ENCODE assay signal across 6 cellular contexts in the genomic region with DNA sequence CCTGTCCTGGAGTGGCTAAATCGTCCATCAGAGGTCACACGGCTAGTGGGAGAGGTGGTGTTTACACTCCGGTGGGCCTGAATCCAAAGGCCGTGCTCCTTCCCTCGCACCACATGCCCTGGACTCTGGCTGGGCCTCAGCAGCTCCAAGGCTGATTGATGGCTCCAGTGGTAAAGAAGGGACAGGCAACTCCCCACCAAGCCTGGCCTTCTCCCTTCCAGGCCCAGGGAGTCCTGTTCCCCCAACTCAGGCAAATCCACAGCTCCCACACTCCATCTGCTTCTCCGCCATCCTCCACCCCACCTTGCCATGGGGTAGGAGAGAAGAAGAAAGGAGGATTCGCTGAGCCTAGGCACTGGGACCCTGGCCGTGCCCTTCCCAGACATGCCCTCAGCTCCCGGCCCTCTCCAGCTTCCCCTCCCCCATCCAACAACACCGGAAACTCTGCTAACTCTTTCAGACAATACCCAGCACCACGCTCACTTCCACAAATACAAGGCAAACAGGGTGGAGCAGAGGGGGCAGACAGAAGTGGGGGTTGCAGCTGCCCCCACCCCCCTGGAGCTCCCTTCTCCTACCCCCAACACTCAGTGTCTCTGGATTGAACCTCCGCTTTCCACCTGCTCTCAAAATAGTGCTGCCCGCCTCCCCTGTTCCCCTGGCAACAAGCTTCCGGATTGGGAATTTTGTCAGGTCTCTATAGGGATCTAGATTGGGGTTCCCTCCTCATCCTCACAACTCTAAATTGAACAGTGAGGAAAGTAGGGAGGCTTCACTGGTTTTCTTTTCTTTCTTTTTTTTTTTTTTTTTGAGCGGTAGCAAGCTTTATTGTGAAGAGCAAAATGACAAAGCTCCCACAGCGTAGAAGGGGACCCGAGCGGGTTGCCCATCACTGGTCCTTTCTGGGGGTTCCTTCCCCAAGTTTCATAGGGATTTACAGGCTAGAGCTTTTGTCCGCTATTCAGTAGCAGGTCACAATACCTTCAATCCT. TPM values are rescaled to one million over a fixed set of nuclear protein-coding genes. Genes with fewer than 3 reads are reported as not detected.
A peak's percentile ranks its signal among the peaks of the same experiment; 100 is the strongest.
DNase-seq lines count a peak whose midpoint lies in the region; ATAC-seq and TF ChIP-seq lines count a peak whose summit lies in the region.

No MANE protein-coding gene starts in this region.

- H3K4me1 Mint-ChIP-seq in H9, result peaks cover 46 to 57% of the 10 kb centered on the region in 2 experiments

- H3K27me3 Mint-ChIP-seq in H9 (ENCODE audit: low read depth), result no peaks in the 10 kb centered on the region

- H4K8ac ChIP-seq in H9 (replicated peaks; ENCODE audit: insufficient read length, low read depth, low read length), result no peak overlapping the region

- TF ChIP-seq CTCF in H9 (conservative IDR thresholded peaks at IDR 0.05), result no peak

- WGBS in H9 (ENCODE audit: extremely low coverage, insufficient read length, low lambda C conversion rate), result no CpG with 5 or more reads among the region's 19 CpGs

- H4K5ac ChIP-seq in H9 (ENCODE audit: insufficient read length, low read depth, low read length), result no peak overlapping the region

- peak overlapping the region; percentile 9 for H3K9ac ChIP-seq in H9 (ENCODE audit: extremely low read depth, insufficient read length, low read length)
- H3K9ac ChIP-seq in muscle layer of colon (ENCODE audit: low read length), result no peak overlapping the region

- no peaks in the 10 kb centered on the region for H3K9me3 Mint-ChIP-seq in H9

- H3K36me3 ChIP-seq in muscle layer of colon (ENCODE audit: insufficient read depth, low read length), result peaks cover 56% of the 10 kb centered on the region

- peak overlapping the region in 1 of 2 experiments; percentile 17; a peak in 2 of 5 replicates for H3K4me3 Mint-ChIP-seq in H9

- H3K36me3 Mint-ChIP-seq in H9 (ENCODE audit: insufficient read depth in 1 of 3, low read depth in 3 of 3), result peaks cover 33 to 74% (median 68%) of the 10 kb centered on the region in 3 experiments

- H3K14ac ChIP-seq in H9 (ENCODE audit: insufficient read depth, low read length), result peak overlapping the region; percentile 42; the same call in 1 of the 2 replicates

- peaks cover 18% of the 10 kb centered on the region for H3K4me1 ChIP-seq in H9 (ENCODE audit: insufficient read depth, low read length)
- peaks cover 51% of the 10 kb centered on the region for H3K4me1 ChIP-seq in muscle layer of colon (ENCODE audit: insufficient read depth, low read length)

- ATAC-seq in HG03442 (IDR thresholded peaks at IDR 0.05; ENCODE audit: unreplicated experiment), result no peak

- H3K27ac Mint-ChIP-seq in H9, result peak overlapping the region; percentile 68 to 90 (median 83)

- peaks cover 9% of the 10 kb centered on the region for H3K79me2 ChIP-seq in H9 (ENCODE audit: insufficient read depth, low read length)

- no peak overlapping the region for H3K23ac ChIP-seq in H9 (ENCODE audit: insufficient read length, low read depth, low read length)

- no peak overlapping the region for H3K56ac ChIP-seq in H9 (ENCODE audit: insufficient read length, low read depth, low read length)

- H2BK15ac ChIP-seq in H9 (ENCODE audit: low read depth, low read length), result no peak overlapping the region

- H3K23me2 ChIP-seq in H9 (ENCODE audit: insufficient read length, low read depth, low read length, poor library complexity, severe bottlenecking), result no peaks in the 10 kb centered on the region

- H3K27me3 ChIP-seq in H9 (ENCODE audit: insufficient read depth, low read length) (no peaks in the 10 kb centered on the region), muscle layer of colon (ENCODE audit: control insufficient read depth in 1 of 2, insufficient read depth in 2 of 2, low read length in 2 of 2) (no peaks in the 10 kb centered on the region)

- no peak overlapping the region for H2BK5ac ChIP-seq in H9 (ENCODE audit: insufficient read length, low read length)

- no peak overlapping the region for H2BK120ac ChIP-seq in H9 (ENCODE audit: low read depth, low read length, poor library complexity, severe bottlenecking)

- H4K20me1 ChIP-seq in H9 (ENCODE audit: control insufficient read depth, insufficient read depth, insufficient read length), result peaks cover 3% of the 10 kb centered on the region

- no peaks in the 10 kb centered on the region for H3K9me3 ChIP-seq in H9 (ENCODE audit: control insufficient read depth, low read depth, low read length)
- no peaks in the 10 kb centered on the region for H3K9me3 ChIP-seq in muscle layer of colon (ENCODE audit: low read length)

- peak overlapping the region; percentile 40 for H3K4me2 ChIP-seq in H9 (ENCODE audit: insufficient read depth, insufficient read length, low read length)

- no peak for DNase-seq in H9
- DNase-seq in DMS53 treated with DMSO at 0.1 percent for 48 hours (lab: John Stamatoyannopoulos, UW; ENCODE audit: unreplicated experiment), result no peak
- no peak for DNase-seq in activated CD4-positive, alpha-beta T cell treated with anti-CD3 and anti-CD28 coated beads for 4 hours

- no peak overlapping the region for H4K91ac ChIP-seq in H9 (ENCODE audit: insufficient read length, low read depth, low read length)

- peaks cover 3% of the 10 kb centered on the region for H3K79me1 ChIP-seq in H9 (ENCODE audit: insufficient read depth, low read depth, low read length, poor library complexity, severe bottlenecking)

- H3K4ac ChIP-seq in H9 (ENCODE audit: low read depth, low read length), result no peak overlapping the region

- H3T11ph ChIP-seq in H9 (ENCODE audit: low read length), result no peak overlapping the region

- H3K4me3 ChIP-seq in muscle layer of colon (ENCODE audit: low read depth in 1 of 2, low read length in 2 of 2), result peak overlapping the region in 1 of 2 donors; percentile 24

- H3K27ac ChIP-seq in H9 (ENCODE audit: insufficient read length, low read depth, low read length) (no peak overlapping the region), angular gyrus (ENCODE audit: low read depth, low read length) (peak overlapping the region; percentile 94), muscle layer of colon (ENCODE audit: low read depth, low read length) (peak overlapping the region; percentile 20)

- peak overlapping the region; percentile 59 for H3K18ac ChIP-seq in H9 (ENCODE audit: insufficient read length, low read depth, low read length)

- H2BK20ac ChIP-seq in H9 (ENCODE audit: low read depth, low read length, poor library complexity, severe bottlenecking), result no peak overlapping the region

- H2BK12ac ChIP-seq in H9 (ENCODE audit: insufficient read length, low read depth, low read length), result no peak overlapping the region

- H2AK5ac ChIP-seq in H9 (ENCODE audit: insufficient read length, low read length), result no peak overlapping the region

- no peak overlapping the region for H2AFZ ChIP-seq in H9 (ENCODE audit: low read length)

RNA-seq across cellular contexts. Expression of gene ARHGEF2, which starts 10.6 kb away (rescaled TPM):
- total RNA-seq in H9 (2021), result 103 and 111 TPM in 2 replicates

RNA-seq across cellular contexts. Expression of gene RXFP4, which starts 26.3 kb away (rescaled TPM):
- total RNA-seq in H9 (2021), result not detected in 2 replicates

RNA-seq across cellular contexts. Expression of gene KHDC4, which starts 33.5 kb away (rescaled TPM):
- 57.6 and 57.7 TPM in 2 replicates for total RNA-seq in H9 (2021)

RNA-seq across cellular contexts. Expression of gene SSR2, which starts 53.0 kb away (rescaled TPM):
- 170 and 172 TPM in 2 replicates for total RNA-seq in H9 (2021)

RNA-seq across cellular contexts. Expression of gene RIT1, which starts 56.6 kb away (rescaled TPM):
- 26.4 and 27.4 TPM in 2 replicates for total RNA-seq in H9 (2021)
